ENCODE assay signal across 18 cellular contexts in genomic region chr7:95632609-95633008, GRCh38. TPM values are rescaled to one million over a fixed set of nuclear protein-coding genes. Genes with fewer than 3 reads are reported as not detected.
DNase-seq lines count a peak whose midpoint lies in the region; ATAC-seq and TF ChIP-seq lines count a peak whose summit lies in the region.
"Had no signal": no experiment of that assay in that cellular context is flagged by ENCODE, and none has a peak within 500 bp of the region (broad histone marks: within the 10 kb centered on the region; RNA-seq: fewer than 3 reads in every experiment).

No MANE protein-coding gene starts in this region.

- no peak overlapping the region for H3K27ac Mint-ChIP-seq in CD4-positive, alpha-beta memory T cell
- H3K27ac Mint-ChIP-seq in activated CD8-positive, alpha-beta T cell treated with anti-CD3 and anti-CD28 coated beads for 36 hours, result no peak overlapping the region
- H3K27ac Mint-ChIP-seq: activated T-helper 2 cell treated with anti-CD3 and anti-CD28 coated beads, Interferon-gamma antibody, Interleukin-2, Interleukin-4, amounts not matched to agents 10 μg/mL and 5 μg/mL and 100 μg/mL, durations not matched to agents 14 hours and 24 hours and 36 hours; endodermal cell; nephron had no signal

- no peaks in the 10 kb centered on the region for H3K36me3 Mint-ChIP-seq in CD4-positive, alpha-beta memory T cell
- H3K36me3 Mint-ChIP-seq in activated CD8-positive, alpha-beta T cell treated with anti-CD3 and anti-CD28 coated beads for 36 hours (ENCODE audit: low read depth), result no peaks in the 10 kb centered on the region

- CTCF ChIA-PET in CD4-positive, alpha-beta memory T cell (lab: Charles Lee; ENCODE audit: partially characterized antibody), result no interaction called here
- CTCF ChIA-PET in activated CD8-positive, alpha-beta T cell treated with anti-CD3 and anti-CD28 coated beads for 36 hours (lab: Charles Lee), result no interaction called here

- H2AFZ ChIP-seq in ACC112 (ENCODE audit: low read length, unreplicated experiment), result no peak overlapping the region

- H3K27me3 ChIP-seq in ACC112 (ENCODE audit: insufficient read depth, low read length), result no peaks in the 10 kb centered on the region
- no peaks in the 10 kb centered on the region for H3K27me3 ChIP-seq in right cardiac atrium (ENCODE audit: control insufficient read depth, insufficient read depth)
- no peaks in the 10 kb centered on the region for H3K27me3 ChIP-seq in CD4-positive, alpha-beta memory T cell (ENCODE audit: insufficient read depth, low read length)

- no peaks in the 10 kb centered on the region for H3K27me3 Mint-ChIP-seq in CD4-positive, alpha-beta memory T cell
- H3K27me3 Mint-ChIP-seq in activated CD8-positive, alpha-beta T cell treated with anti-CD3 and anti-CD28 coated beads for 36 hours, result no peaks in the 10 kb centered on the region

- peak overlapping the region; percentile 85 for H3K27ac ChIP-seq in ACC112 (ENCODE audit: low read depth, low read length)
- no peak overlapping the region for H3K27ac ChIP-seq in right cardiac atrium (ENCODE audit: low read length)
- no peak overlapping the region for H3K27ac ChIP-seq in CD4-positive, alpha-beta memory T cell (ENCODE audit: low read depth, low read length)
- H3K27ac ChIP-seq: C4-2B had no signal

- ATAC-seq in right cardiac atrium (peak; percentile 17 to 68), GM19395 (IDR thresholded peaks at IDR 0.05; ENCODE audit: unreplicated experiment) (no peak)
- no peak for ATAC-seq in activated CD8-positive, alpha-beta T cell treated with anti-CD3 and anti-CD28 coated beads for 36 hours
- ATAC-seq: A549 had no signal

- H3K4me3 Mint-ChIP-seq in CD4-positive, alpha-beta memory T cell, result no peak overlapping the region
- H3K4me3 Mint-ChIP-seq in activated CD8-positive, alpha-beta T cell treated with anti-CD3 and anti-CD28 coated beads for 36 hours, result no peak overlapping the region
- H3K4me3 Mint-ChIP-seq: endodermal cell, nephron had no signal

- H3K79me2 ChIP-seq in ACC112 (ENCODE audit: control insufficient read depth, insufficient read depth, low read length, unreplicated experiment), result no peaks in the 10 kb centered on the region

- POLR2A ChIA-PET in CD4-positive, alpha-beta memory T cell (lab: Charles Lee; ENCODE audit: partially characterized antibody), result no interaction called here
- POLR2A ChIA-PET in activated CD8-positive, alpha-beta T cell treated with anti-CD3 and anti-CD28 coated beads for 36 hours (lab: Charles Lee), result no interaction called here

- H3K9me3 Mint-ChIP-seq in CD4-positive, alpha-beta memory T cell, result peaks cover 0 to 2% (median 0%) of the 10 kb centered on the region in 8 donors
- no peaks in the 10 kb centered on the region for H3K9me3 Mint-ChIP-seq in activated CD8-positive, alpha-beta T cell treated with anti-CD3 and anti-CD28 coated beads for 36 hours
- H3K9me3 Mint-ChIP-seq: activated T-helper 2 cell treated with anti-CD3 and anti-CD28 coated beads, Interferon-gamma antibody, Interleukin-2, Interleukin-4, amounts not matched to agents 10 μg/mL and 5 μg/mL and 100 μg/mL, durations not matched to agents 14 hours and 24 hours and 36 hours; endodermal cell; nephron had no signal

- 0% methylated on average over 1 of the region's 1 CpG for whole genome bisulfite sequencing in right cardiac atrium

- DNase-seq in LHCN-M2 (ENCODE audit: low read depth) (peak; percentile 78), choroid plexus epithelial cell (ENCODE audit: low read depth) (peak; percentile 45), right cardiac atrium (peak in 1 of 3 donors; percentile 30), ecto neural progenitor cell (ENCODE audit: low spot score) (no peak)
- DNase-seq in CD4-positive, alpha-beta memory T cell, result no peak
- DNase-seq in activated CD8-positive, alpha-beta T cell treated with anti-CD3 and anti-CD28 coated beads for 36 hours, result no peak
- DNase-seq: cerebellar nuclear complex; endodermal cell; GF-D8; NCI-H187; NCI-H345; stimulated activated CD8-positive, alpha-beta memory T cell treated with anti-CD3 and anti-CD28 coated beads, Interleukin-4, amount 100 ng/mL, for 48 hours had no signal

- intact Hi-C loops in right cardiac atrium (cut with DNase I), result loop anchor here in 1 of 4 donors (5.0 kb wide), 1 partner anchor 35 kb away; the partner anchor contains the start of gene PDK4
- intact Hi-C loops in CD4-positive, alpha-beta memory T cell (cut with micrococcal nuclease), result no loop called here
- intact Hi-C loops in activated CD8-positive, alpha-beta T cell treated with anti-CD3 and anti-CD28 coated beads for 36 hours (cut with micrococcal nuclease), result no loop called here

- no peaks in the 10 kb centered on the region for H3K36me3 ChIP-seq in ACC112 (ENCODE audit: insufficient read depth, low read length)
- H3K36me3 ChIP-seq in CD4-positive, alpha-beta memory T cell (ENCODE audit: insufficient read depth, low read length), result no peaks in the 10 kb centered on the region

- H3K4me3 ChIP-seq in ACC112 (ENCODE audit: low read depth, low read length) (no peak overlapping the region), choroid plexus epithelial cell (ENCODE audit: low read depth, low read length) (no peak overlapping the region), right cardiac atrium (ENCODE audit: low read length) (no peak overlapping the region)
- H3K4me3 ChIP-seq in CD4-positive, alpha-beta memory T cell (ENCODE audit: low read length in 2 of 2), result no peak overlapping the region
- H3K4me3 ChIP-seq: A549 had no signal

- H3K4me1 ChIP-seq in ACC112 (ENCODE audit: control insufficient read depth, insufficient read depth, low read length, unreplicated experiment), result peaks cover 40% of the 10 kb centered on the region
- H3K4me1 ChIP-seq in right cardiac atrium (ENCODE audit: control insufficient read depth, insufficient read depth, low read length), result peaks cover 12% of the 10 kb centered on the region
- no peaks in the 10 kb centered on the region for H3K4me1 ChIP-seq in CD4-positive, alpha-beta memory T cell (ENCODE audit: insufficient read depth, low read length)

- H3K9me3 ChIP-seq in right cardiac atrium (ENCODE audit: control insufficient read depth, low read length), result no peaks in the 10 kb centered on the region
- H3K9me3 ChIP-seq in CD4-positive, alpha-beta memory T cell (ENCODE audit: control insufficient read depth in 1 of 2, low read length in 2 of 2), result no peaks in the 10 kb centered on the region
- H3K9me3 ChIP-seq: A549 had no signal

- H3K4me1 Mint-ChIP-seq in CD4-positive, alpha-beta memory T cell, result no peaks in the 10 kb centered on the region
- H3K4me1 Mint-ChIP-seq in activated CD8-positive, alpha-beta T cell treated with anti-CD3 and anti-CD28 coated beads for 36 hours (ENCODE audit: low read depth), result no peaks in the 10 kb centered on the region

- TF ChIP-seq CTCF in choroid plexus epithelial cell (conservative IDR thresholded peaks at IDR 0.05; ENCODE audit: low read depth, low read length), result no peak
- TF ChIP-seq CTCF in activated CD8-positive, alpha-beta T cell treated with anti-CD3 and anti-CD28 coated beads for 36 hours (IDR thresholded peaks at IDR 0.05), result no peak

RNA-seq across cellular contexts. Expression of gene PDK4, which starts 36.3 kb away (rescaled TPM):
- 0.45 and 0.46 TPM in 2 replicates for total RNA-seq in LHCN-M2 (2014; rRNA removed)
- polyA plus RNA-seq in LHCN-M2 (2012), result 0.09 TPM
- 100 to 1,000 TPM in 2 of 4 donors, 10 to 100 TPM in 2; 53.0 to 842 (median 103) TPM for total RNA-seq in right cardiac atrium
- polyA plus RNA-seq in right cardiac atrium, result 133 TPM
- under 1 TPM; 0.35 to 0.44 TPM for total RNA-seq in CD4-positive, alpha-beta memory T cell
- not detected for polyA plus RNA-seq in CD4-positive, alpha-beta memory T cell
- total RNA-seq in activated CD8-positive, alpha-beta T cell treated with anti-CD3 and anti-CD28 coated beads for 36 hours, result not detected
- total RNA-seq: activated T-helper 2 cell treated with anti-CD3 and anti-CD28 coated beads, Interferon-gamma antibody, Interleukin-2, Interleukin-4, amounts not matched to agents 10 μg/mL and 5 μg/mL and 100 μg/mL, durations not matched to agents 14 hours and 24 hours and 36 hours had no signal

Comparison
In these comparisons a context has a peak if more than half of its experiments do, and no peak if none do; other contexts are left out.
1. DNase-seq: peak in LHCN-M2 (single experiment) and choroid plexus epithelial cell (single experiment); none in ecto neural progenitor cell (single experiment), CD4-positive, alpha-beta memory T cell (0 of 5) and activated CD8-positive, alpha-beta T cell treated with anti-CD3 and anti-CD28 coated beads for 36 hours (single experiment).
2. ATAC-seq: peak in right cardiac atrium (2 of 2); none in GM19395 (single experiment) and activated CD8-positive, alpha-beta T cell treated with anti-CD3 and anti-CD28 coated beads for 36 hours (single experiment).
3. RNA of gene PDK4, which starts 36.3 kb away (total RNA-seq): 53.0 to 842 TPM in right cardiac atrium; 0.45 to 0.46 TPM in LHCN-M2, 0.35 to 0.44 TPM in CD4-positive, alpha-beta memory T cell and not detected in activated CD8-positive, alpha-beta T cell treated with anti-CD3 and anti-CD28 coated beads for 36 hours; every median in the first group is over 10 times any median in the second.